In the genomic region with DNA sequence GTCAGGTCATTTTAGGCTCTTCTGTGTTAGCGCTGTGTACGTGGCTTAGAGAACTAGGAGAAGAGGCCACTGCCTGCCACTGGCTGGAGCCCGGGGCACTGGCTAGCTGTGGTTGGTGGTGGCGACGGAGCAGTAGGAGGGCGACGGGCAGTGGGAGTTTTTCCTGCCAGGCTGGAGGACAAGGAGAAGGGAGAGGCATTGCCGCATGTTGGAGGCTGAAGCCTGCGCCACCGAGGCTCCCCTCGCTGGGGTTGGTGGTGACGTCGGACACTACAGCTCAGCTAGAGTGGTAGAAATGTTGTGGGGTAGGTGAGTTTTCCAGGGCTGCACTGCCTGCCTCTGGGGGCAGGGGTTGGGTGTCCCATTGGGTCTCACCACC, we compare ENCODE assay signal across 1 cellular context.
TF ChIP-seq lines count a peak whose summit lies in the region.

No MANE protein-coding gene starts in this region.

TF ChIP-seq in K562, 482 proteins besides CTCF, POLR2A, EP300 and RAD21:
- TF ChIP-seq ZNF644 (tag; IDR thresholded peaks at IDR 0.05; ENCODE audit: low read depth) (no peak), BHLHE40 (IDR thresholded peaks at IDR 0.05; ENCODE audit: low read length) (no peak)
